ENCODE assay signal across 29 cellular contexts in the genomic region with DNA sequence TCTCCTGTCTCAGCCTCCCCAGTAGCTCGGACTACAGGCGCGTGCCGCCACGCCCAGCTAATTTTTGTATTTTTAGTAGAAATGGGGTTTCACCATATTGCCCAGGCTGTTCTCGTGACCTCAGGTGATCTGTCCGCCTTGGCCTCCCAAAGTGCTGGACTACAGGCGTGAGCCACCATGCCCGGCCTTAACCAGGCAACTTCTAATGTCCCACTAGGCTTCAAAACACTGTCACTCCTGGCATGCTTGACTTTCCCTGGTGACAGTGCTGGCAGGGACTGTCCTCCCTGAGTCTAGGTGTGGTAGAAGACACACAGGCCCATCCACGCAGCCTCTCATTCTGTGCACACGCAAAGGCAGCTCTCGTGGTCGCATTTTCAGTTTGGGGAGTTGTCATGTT.
"Had no signal": no experiment of that assay in that cellular context is flagged by ENCODE, and none has a peak within 500 bp of the region (broad histone marks: within the 10 kb centered on the region; RNA-seq: fewer than 3 reads in every experiment).

No MANE protein-coding gene starts in this region.

- FAIRE-seq: endometrium, islet of Langerhans had no signal

- DNase-seq: dermis blood vessel endothelial cell; effector memory CD4-positive, alpha-beta T cell; erythroblast; esophagus squamous epithelium; foreskin melanocyte; glutamatergic neuron; heart right ventricle; hippocampal formation; left cardiac atrium; left lung; mesendoderm; midbrain; naive thymus-derived CD4-positive, alpha-beta T cell; nucleus accumbens; stimulated activated CD4-positive, alpha-beta T cell treated with anti-CD3 and anti-CD28 coated beads, Interleukin-12 subunit alpha, Interleukin-12 subunit beta, amount 100 ng/mL, for 4 hours; stimulated activated CD4-positive, alpha-beta T cell treated with anti-CD3 and anti-CD28 coated beads, Interleukin-1b, Interleukin-23, amount 100 ng/mL, for 48 hours; stimulated activated CD4-positive, alpha-beta T cell treated with anti-CD3 and anti-CD28 coated beads, Interleukin-4, amount 100 ng/mL, for 1 hour; stimulated activated CD8-positive, alpha-beta memory T cell treated with anti-CD3 and anti-CD28 coated beads, Interleukin-4, amount 100 ng/mL, for 48 hours; stimulated activated naive CD4-positive, alpha-beta T cell treated with Interleukin-2 at 50 U/mL for 16 hours; transverse colon had no signal

- H3K4me2 ChIP-seq: neural progenitor cell, smooth muscle cell had no signal

- H3K27ac ChIP-seq: coronary artery, esophagus squamous epithelium, heart right ventricle, left lung, neural progenitor cell, prostate gland, right atrium auricular region, transverse colon, vagina had no signal

- ATAC-seq: heart right ventricle; left cardiac atrium; left lung; naive thymus-derived CD4-positive, alpha-beta T cell; sciatic nerve had no signal

- H3K9me3 ChIP-seq: esophagus squamous epithelium, heart right ventricle, left lung, prostate gland, right atrium auricular region, transverse colon, vagina had no signal

- H3K36me3 ChIP-seq: esophagus squamous epithelium, heart right ventricle, left lung, neural progenitor cell, prostate gland, right atrium auricular region, transverse colon, vagina had no signal

- H3K27me3 ChIP-seq: esophagus squamous epithelium, heart right ventricle, left lung, neural progenitor cell, right atrium auricular region, transverse colon, vagina had no signal

- H2AFZ ChIP-seq: neural progenitor cell had no signal

- H3K4me1 ChIP-seq: prostate gland, vagina had no signal

- H3K4me3 ChIP-seq: coronary artery, esophagus squamous epithelium, heart right ventricle, left lung, neural progenitor cell, prostate gland, right atrium auricular region, smooth muscle cell, transverse colon, vagina had no signal

- H3K9ac ChIP-seq: neural progenitor cell had no signal
